28 cellular contexts compared by ENCODE assay signal in the genomic region with DNA sequence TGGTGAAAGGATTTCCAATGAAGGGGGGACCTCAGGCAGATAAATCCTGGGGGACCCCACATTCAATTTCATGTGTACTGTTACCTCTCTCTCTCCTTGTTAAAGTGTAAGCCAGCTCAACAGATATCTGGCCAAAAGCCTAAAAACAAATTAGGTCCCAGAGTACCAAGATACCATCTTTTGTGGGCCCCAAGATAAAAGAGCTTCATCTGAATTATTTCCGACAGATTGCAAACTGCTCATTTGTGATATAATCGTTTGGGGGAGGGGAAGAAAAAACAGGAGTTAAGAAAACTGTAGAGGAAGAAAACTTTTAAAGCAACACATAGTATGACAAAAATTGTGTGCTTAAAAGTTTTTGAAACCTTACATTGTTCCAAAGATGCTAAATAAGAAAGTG. TPM values are rescaled to one million over a fixed set of nuclear protein-coding genes. Genes with fewer than 3 reads are reported as not detected.
"Had no signal": no experiment of that assay in that cellular context is flagged by ENCODE, and none has a peak within 500 bp of the region (broad histone marks: within the 10 kb centered on the region; RNA-seq: fewer than 3 reads in every experiment).

No MANE protein-coding gene starts in this region.

- H3K27me3 Mint-ChIP-seq: activated B cell treated with CpG ODN at 0.5 μM for 24 hours; activated CD4-positive, alpha-beta T cell treated with anti-CD3 and anti-CD28 coated beads, Interleukin-2, amount 10 ng/mL, durations not matched to agents 24 days and 14 days; activated CD8-positive, alpha-beta memory T cell treated with anti-CD3 and anti-CD28 coated beads, Interleukin-2, amount 10 ng/mL, durations not matched to agents 7 days and 5 days; activated naive CD4-positive, alpha-beta T cell treated with anti-CD3 and anti-CD28 coated beads, Interleukin-2, amount 50 U/mL, for 24 hours; brain had no signal

- H3K4me1 ChIP-seq: Peyer's patch had no signal

- H3K9me3 ChIP-seq: ascending aorta, Peyer's patch had no signal

- H3K9me3 Mint-ChIP-seq: activated B cell treated with CpG ODN at 0.5 μM for 24 hours; activated CD4-positive, alpha-beta T cell treated with anti-CD3 and anti-CD28 coated beads, Interleukin-2, amount 10 ng/mL, durations not matched to agents 24 days and 14 days; activated naive CD4-positive, alpha-beta T cell treated with anti-CD3 and anti-CD28 coated beads, Interleukin-2, amount 50 U/mL, for 24 hours; activated T-cell treated with anti-CD3 and anti-CD28 coated beads, Interleukin-2, amount 50 U/mL, for 24 hours; activated T-helper 1 cell treated with anti-CD3 and anti-CD28 coated beads, Interleukin-12 subunit alpha, Interleukin-12 subunit beta, Interleukin-2, Interleukin-4 antibody, amounts not matched to agents 30 ng/mL and 10 ng/mL and 1 ng/mL, durations not matched to agents 14 hours and 24 hours and 36 hours; T-cell had no signal

- ATAC-seq: activated CD8-positive, alpha-beta memory T cell treated with anti-CD3 and anti-CD28 coated beads, Interleukin-2, amount 10 ng/mL, durations not matched to agents 7 days and 5 days; T-cell had no signal

- DNase-seq: activated B cell treated with CpG ODN at 0.5 μM for 24 hours; activated CD4-positive, alpha-beta T cell treated with anti-CD3 and anti-CD28 coated beads for 1 hour; activated CD4-positive, alpha-beta T cell treated with anti-CD3 and anti-CD28 coated beads, Interleukin-2, amount 10 ng/mL, durations not matched to agents 24 days and 14 days; activated CD4-positive, alpha-beta T cell treated with anti-CD3 and anti-CD28 coated beads, Interleukin-2, amount 50 U/mL, for 48 hours; activated CD8-positive, alpha-beta memory T cell treated with anti-CD3 and anti-CD28 coated beads, Interleukin-2, amount 10 ng/mL, durations not matched to agents 7 days and 5 days; activated effector memory CD4-positive, alpha-beta T cell treated with Interleukin-2 at 50 U/mL for 16 hours; activated naive CD4-positive, alpha-beta T cell; activated T-cell treated with anti-CD3 and anti-CD28 coated beads, Interleukin-2, amount 50 U/mL, for 24 hours; amniotic stem cell; Kasumi-1; KBM-7; NCI-H1048; NCI-H146; NCI-H187 treated with DMSO at 0.1 percent for 48 hours; NCI-H2081 treated with DMSO at 0.1 percent for 48 hours; NCI-H446; Peyer's patch; SHP77 treated with DMSO at 0.1 percent for 48 hours; T-cell; T-helper 2 cell; T1000 had no signal

- H3K27me3 ChIP-seq: ascending aorta, Peyer's patch had no signal

- H3K4me1 Mint-ChIP-seq: activated B cell treated with CpG ODN at 0.5 μM for 24 hours; activated CD4-positive, alpha-beta T cell treated with anti-CD3 and anti-CD28 coated beads, Interleukin-2, amount 10 ng/mL, durations not matched to agents 24 days and 14 days; activated CD8-positive, alpha-beta memory T cell treated with anti-CD3 and anti-CD28 coated beads, Interleukin-2, amount 10 ng/mL, durations not matched to agents 7 days and 5 days; activated naive CD4-positive, alpha-beta T cell treated with anti-CD3 and anti-CD28 coated beads, Interleukin-2, amount 50 U/mL, for 24 hours; T-cell had no signal

- H3K36me3 Mint-ChIP-seq: activated CD8-positive, alpha-beta memory T cell treated with anti-CD3 and anti-CD28 coated beads, Interleukin-2, amount 10 ng/mL, durations not matched to agents 7 days and 5 days; brain; T-cell had no signal

- H3K27ac ChIP-seq: ascending aorta, Peyer's patch, RWPE1 had no signal

- H3K4me3 Mint-ChIP-seq: activated B cell treated with CpG ODN at 0.5 μM for 24 hours; activated CD4-positive, alpha-beta T cell treated with anti-CD3 and anti-CD28 coated beads, Interleukin-2, amount 10 ng/mL, durations not matched to agents 24 days and 14 days; activated CD8-positive, alpha-beta memory T cell treated with anti-CD3 and anti-CD28 coated beads, Interleukin-2, amount 10 ng/mL, durations not matched to agents 7 days and 5 days; activated naive CD4-positive, alpha-beta T cell treated with anti-CD3 and anti-CD28 coated beads, Interleukin-2, amount 50 U/mL, for 24 hours; activated T-cell treated with anti-CD3 and anti-CD28 coated beads, Interleukin-2, amount 50 U/mL, for 24 hours; activated T-helper 1 cell treated with anti-CD3 and anti-CD28 coated beads, Interleukin-12 subunit alpha, Interleukin-12 subunit beta, Interleukin-2, Interleukin-4 antibody, amounts not matched to agents 30 ng/mL and 10 ng/mL and 1 ng/mL, durations not matched to agents 14 hours and 24 hours and 36 hours; brain; T-cell had no signal

- H3K27ac Mint-ChIP-seq: activated B cell treated with CpG ODN at 0.5 μM for 24 hours; activated CD4-positive, alpha-beta T cell treated with anti-CD3 and anti-CD28 coated beads, Interleukin-2, amount 10 ng/mL, durations not matched to agents 24 days and 14 days; activated CD8-positive, alpha-beta memory T cell treated with anti-CD3 and anti-CD28 coated beads, Interleukin-2, amount 10 ng/mL, durations not matched to agents 7 days and 5 days; activated naive CD4-positive, alpha-beta T cell treated with anti-CD3 and anti-CD28 coated beads, Interleukin-2, amount 50 U/mL, for 24 hours; activated T-cell treated with anti-CD3 and anti-CD28 coated beads, Interleukin-2, amount 50 U/mL, for 24 hours; activated T-helper 1 cell treated with anti-CD3 and anti-CD28 coated beads, Interleukin-12 subunit alpha, Interleukin-12 subunit beta, Interleukin-2, Interleukin-4 antibody, amounts not matched to agents 30 ng/mL and 10 ng/mL and 1 ng/mL, durations not matched to agents 14 hours and 24 hours and 36 hours; brain; T-cell had no signal

- H3K36me3 ChIP-seq: ascending aorta, Peyer's patch had no signal

- H3K4me3 ChIP-seq: ascending aorta, Peyer's patch had no signal

- FAIRE-seq: TTC549 had no signal

RNA-seq across cellular contexts. Expression of a gene that starts 33.6 kb away (rescaled TPM):
- total RNA-seq: activated B cell treated with CpG ODN at 0.5 μM for 24 hours; activated CD4-positive, alpha-beta T cell treated with anti-CD3 and anti-CD28 coated beads, Interleukin-2, amount 10 ng/mL, durations not matched to agents 24 days and 14 days; activated CD8-positive, alpha-beta memory T cell treated with anti-CD3 and anti-CD28 coated beads, Interleukin-2, amount 10 ng/mL, durations not matched to agents 7 days and 5 days; activated T-helper 1 cell treated with anti-CD3 and anti-CD28 coated beads, Interleukin-12 subunit alpha, Interleukin-12 subunit beta, Interleukin-2, Interleukin-4 antibody, amounts not matched to agents 30 ng/mL and 10 ng/mL and 1 ng/mL, durations not matched to agents 14 hours and 24 hours and 36 hours; SK-MEL-5 had no signal
